Comparison of ENCODE assay signal across 10 cellular contexts in genomic region chr20:17716331-17716730, GRCh38. TPM values are rescaled to one million over a fixed set of nuclear protein-coding genes. Genes with fewer than 3 reads are reported as not detected.
"Had no signal": no experiment of that assay in that cellular context is flagged by ENCODE, and none has a peak within 500 bp of the region (broad histone marks: within the 10 kb centered on the region; RNA-seq: fewer than 3 reads in every experiment).

No MANE protein-coding gene starts in this region.

- H3K4me1 ChIP-seq: HAP-1 had no signal

- H3K4me3 ChIP-seq: GM23248, HAP-1 had no signal

- H3K36me3 ChIP-seq: HAP-1 had no signal

- H3K9ac ChIP-seq: GM23248 had no signal

- H2AFZ ChIP-seq: GM23248 had no signal

- H3K27ac ChIP-seq: GM23248, HL-60 had no signal

- DNase-seq: GM23248, GOT3, H7, HFFc6, IMR-90 had no signal

- H3K9me3 ChIP-seq: HAP-1 had no signal

- ATAC-seq: HCT116 had no signal

RNA-seq across cellular contexts. Expression of gene BANF2, which starts 16.6 kb away (rescaled TPM):
- total RNA-seq: GM23248, H4, H7, HFFc6, HT1080, IMR-90 had no signal
- polyA plus RNA-seq: GM23248, IMR-90 had no signal
